In the genomic region with DNA sequence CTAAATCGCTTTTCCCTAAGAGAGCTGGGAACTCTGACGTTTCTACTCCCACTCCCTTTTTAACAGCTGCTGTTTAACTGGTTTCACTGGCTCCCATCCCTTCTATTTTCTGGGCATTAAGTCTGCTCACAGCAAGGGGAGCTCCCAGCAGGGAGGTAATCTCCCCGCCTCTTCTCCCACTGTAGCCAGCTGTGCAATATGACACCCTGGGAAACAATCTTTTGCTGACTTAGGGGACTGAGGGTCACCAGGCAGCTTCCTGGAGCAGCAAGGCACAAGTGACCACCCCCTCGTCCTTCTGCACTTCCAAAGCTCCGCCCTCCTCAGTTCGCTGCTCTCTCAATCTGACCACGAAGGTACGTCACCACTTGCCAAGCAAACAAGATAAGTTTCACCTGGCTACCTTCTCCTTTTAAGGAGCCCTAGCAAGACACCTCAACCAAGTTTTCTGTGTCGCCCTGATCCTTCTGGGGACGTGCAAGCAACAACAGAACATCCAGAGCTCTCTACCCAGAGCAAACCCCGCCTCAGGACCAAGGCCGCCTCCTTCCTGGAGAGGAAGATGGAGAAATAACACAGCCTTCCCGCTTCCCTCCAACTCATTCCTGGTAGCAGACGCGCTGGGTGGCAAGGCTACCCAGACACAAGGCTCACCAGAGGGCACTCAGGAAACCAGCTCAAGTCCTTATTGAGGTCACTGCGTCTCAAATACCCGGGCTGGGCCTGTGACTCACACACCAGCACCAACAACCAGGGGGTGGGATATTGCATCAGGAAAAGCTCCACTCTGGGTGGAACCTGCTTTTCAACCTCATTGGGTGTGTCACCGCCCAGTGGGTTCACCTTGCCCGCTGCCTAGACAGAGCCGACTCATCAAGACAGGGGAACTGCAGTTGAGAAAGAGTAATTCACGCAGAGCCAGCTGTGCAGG, we compare ENCODE assay signal across 8 cellular contexts.
DNase-seq lines count a peak whose midpoint lies in the region; ATAC-seq lines count a peak whose summit lies in the region.

No MANE protein-coding gene starts in this region.

- no peak for ATAC-seq in HG03039 (IDR thresholded peaks at IDR 0.05; ENCODE audit: unreplicated experiment)

- peak; percentile 92 for DNase-seq in CD1c-positive myeloid dendritic cell (ENCODE audit: extremely low spot score)
- peak; percentile 96 for DNase-seq in H4 (ENCODE audit: low spot score)
- peak; percentile 99 for DNase-seq in NCI-H226
- DNase-seq in activated CD4-positive, alpha-beta T cell treated with anti-CD3 and anti-CD28 coated beads, Interleukin-2, amount 50 U/mL, for 24 hours (ENCODE audit: low read depth in 1 of 2, low spot score in 1 of 2): peak; percentile 24 to 35
- peak; percentile 66 for DNase-seq in effector CD4-positive, alpha-beta T cell
- DNase-seq in lung microvascular endothelial cell (ENCODE audit: low read depth in 2 of 2): peak; percentile 78 to 96
- DNase-seq in stimulated activated CD8-positive, alpha-beta memory T cell treated with anti-CD3 and anti-CD28 coated beads, Interleukin-15, amount 100 ng/mL, for 1 hour (ENCODE audit: low read depth): peak; percentile 9

Comparison
In these comparisons a context has a peak if more than half of its experiments do, and no peak if none do; other contexts are left out.
1. DNase-seq: peak in every context shown above with its lines; median percentile 99 in NCI-H226; 96 in H4; 92 in CD1c-positive myeloid dendritic cell; 87 in lung microvascular endothelial cell; 66 in effector CD4-positive, alpha-beta T cell; 30 in activated CD4-positive, alpha-beta T cell treated with anti-CD3 and anti-CD28 coated beads, Interleukin-2, amount 50 U/mL, for 24 hours; 9 in stimulated activated CD8-positive, alpha-beta memory T cell treated with anti-CD3 and anti-CD28 coated beads, Interleukin-15, amount 100 ng/mL, for 1 hour.